27 cellular contexts compared by ENCODE assay signal in genomic region chr4:48021086-48021485, GRCh38. TPM values are rescaled to one million over a fixed set of nuclear protein-coding genes. Genes with fewer than 3 reads are reported as not detected.
"Had no signal": no experiment of that assay in that cellular context is flagged by ENCODE, and none has a peak within 500 bp of the region (broad histone marks: within the 10 kb centered on the region; RNA-seq: fewer than 3 reads in every experiment).

No MANE protein-coding gene starts in this region.

- H3K4me3 Mint-ChIP-seq: activated B cell treated with CpG ODN at 0.5 μM for 24 hours; activated naive CD8-positive, alpha-beta T cell; T-cell had no signal

- H3K27ac Mint-ChIP-seq: activated B cell treated with CpG ODN at 0.5 μM for 24 hours; activated naive CD8-positive, alpha-beta T cell; activated T-helper 2 cell treated with anti-CD3 and anti-CD28 coated beads, Interferon-gamma antibody, Interleukin-2, Interleukin-4, amounts not matched to agents 10 μg/mL and 5 μg/mL and 100 μg/mL, durations not matched to agents 14 hours and 24 hours and 36 hours; T-cell had no signal

- H3K36me3 Mint-ChIP-seq: T-cell had no signal

- H3K9me3 Mint-ChIP-seq: activated B cell treated with CpG ODN at 0.5 μM for 24 hours, T-cell had no signal

- ATAC-seq: K562, T-cell had no signal

- DNase-seq: activated B cell treated with CpG ODN at 0.5 μM for 24 hours; activated CD4-positive, alpha-beta T cell treated with anti-CD3 and anti-CD28 coated beads for 48 hours; activated CD4-positive, alpha-beta T cell treated with anti-CD3 and anti-CD28 coated beads, Interleukin-2, amount 50 U/mL, for 4 hours; activated CD8-positive, alpha-beta memory T cell treated with anti-CD3 and anti-CD28 coated beads for 24 hours; activated gamma-delta T cell treated with Interleukin-2 at 50 U/mL for 16 hours; adrenal gland; anterior cingulate cortex; cerebellar nuclear complex; Karpas-422; MM.1S; NCI-H1105; NCI-H1436; NCI-H1694 treated with DMSO at 0.1 percent for 48 hours; NCI-H2029 treated with DMSO at 0.1 percent for 48 hours; NCI-H345; NCI-H510A; NCI-H526 treated with DMSO at 0.1 percent for 48 hours; NCI-H82; SIG-M5; T-cell; T-helper 2 cell; T1000 had no signal

RNA-seq across cellular contexts. Expression of gene CNGA1, which starts 4.6 kb away (rescaled TPM):
- total RNA-seq: activated B cell treated with CpG ODN at 0.5 μM for 24 hours; activated T-helper 2 cell treated with anti-CD3 and anti-CD28 coated beads, Interferon-gamma antibody, Interleukin-2, Interleukin-4, amounts not matched to agents 10 μg/mL and 5 μg/mL and 100 μg/mL, durations not matched to agents 14 hours and 24 hours and 36 hours; OCI-LY7; RPMI7951 had no signal
